ENCODE assay signal across 18 cellular contexts in the genomic region with DNA sequence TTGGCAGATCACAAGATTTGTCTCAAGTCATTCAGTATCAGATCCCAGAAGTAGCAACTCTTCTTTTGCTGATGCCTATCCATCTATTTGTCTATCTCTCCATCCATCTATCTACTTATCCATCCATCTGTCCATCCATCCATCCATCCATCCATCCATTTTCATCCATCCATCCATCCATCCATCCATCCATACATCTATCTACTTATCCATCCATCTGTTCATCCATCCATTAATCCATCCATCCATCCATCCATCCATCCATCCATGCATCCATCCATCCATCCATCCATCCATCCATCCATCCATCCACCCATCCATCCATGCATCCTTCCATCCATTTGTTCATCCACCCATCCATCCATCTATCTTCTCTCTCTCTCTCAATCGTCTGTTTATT.
A peak's percentile ranks its signal among the peaks of the same experiment; 100 is the strongest.
DNase-seq lines count a peak whose midpoint lies in the region; ATAC-seq and TF ChIP-seq lines count a peak whose summit lies in the region.
"Had no signal": no experiment of that assay in that cellular context is flagged by ENCODE, and none has a peak within 500 bp of the region (broad histone marks: within the 10 kb centered on the region; RNA-seq: fewer than 3 reads in every experiment).

No MANE protein-coding gene starts in this region.

- H2BK20ac ChIP-seq in IMR-90 (ENCODE audit: low read depth, low read length): no peak overlapping the region

- no peak overlapping the region for H3K4ac ChIP-seq in IMR-90 (ENCODE audit: low read depth, low read length)

- no peak for TF ChIP-seq POLR2A in IMR-90 (IDR thresholded peaks at IDR 0.05; ENCODE audit: low read depth, low read length)

- no peak for DNase-seq in activated CD4-positive, alpha-beta T cell treated with anti-CD3 and anti-CD28 coated beads, Interleukin-2, amount 10 ng/mL, durations not matched to agents 7 days and 5 days
- DNase-seq in activated CD4-positive, alpha-beta T cell treated with anti-CD3 and anti-CD28 coated beads for 4 hours: no peak
- DNase-seq in CD4-positive, alpha-beta T cell: no peak
- no peak for DNase-seq in IMR-90
- no peak for DNase-seq in effector memory CD8-positive, alpha-beta T cell
- DNase-seq in KBM-7: no peak
- DNase-seq: DMS79, NCI-H1417 treated with DMSO at 0.1 percent for 48 hours, NCI-H187 treated with DMSO at 0.1 percent for 48 hours, NCI-H2227 treated with DMSO at 0.1 percent for 48 hours, NCI-H524, PC-3, RPMI8226, SHP77 treated with DMSO at 0.1 percent for 48 hours had no signal

- no peak overlapping the region for H3K4me3 ChIP-seq in IMR-90 (ENCODE audit: insufficient read depth, low read depth, low read length)
- H3K4me3 ChIP-seq: A549 had no signal

- H3K56ac ChIP-seq in IMR-90 (ENCODE audit: extremely low read depth, insufficient read depth, low read length): no peak overlapping the region

- no CpG with 5 or more reads among the region's 1 CpG for WGBS in IMR-90 (ENCODE audit: extremely low coverage in 2 of 2, insufficient read length in 1 of 2), 2 experiments

- TF ChIP-seq RAD21 in IMR-90 (IDR thresholded peaks at IDR 0.05; ENCODE audit: low read length): no peak

- no peak for TF ChIP-seq CTCF in CD4-positive, alpha-beta T cell (IDR thresholded peaks at IDR 0.05)
- no peak for TF ChIP-seq CTCF in IMR-90 (conservative IDR thresholded peaks at IDR 0.05; ENCODE audit: low read depth, low read length)

- H3K4me1 ChIP-seq in IMR-90 (ENCODE audit: control insufficient read depth, insufficient read depth, low read length): peaks cover 5% of the 10 kb centered on the region; the same call in 1 of the 2 replicates

- H4K20me1 ChIP-seq in IMR-90 (ENCODE audit: insufficient read depth, low read length): no peaks in the 10 kb centered on the region

- no peak overlapping the region for H2AK5ac ChIP-seq in IMR-90 (ENCODE audit: low read depth, low read length)

- H3K36me3 Mint-ChIP-seq in activated CD4-positive, alpha-beta T cell treated with anti-CD3 and anti-CD28 coated beads, Interleukin-2, amount 10 ng/mL, durations not matched to agents 7 days and 5 days (ENCODE audit: low read depth): peaks cover 29% of the 10 kb centered on the region
- no peaks in the 10 kb centered on the region for H3K36me3 Mint-ChIP-seq in CD4-positive, alpha-beta T cell (ENCODE audit: low read depth)
- H3K36me3 Mint-ChIP-seq in effector memory CD8-positive, alpha-beta T cell (ENCODE audit: insufficient read depth): peaks cover 15% of the 10 kb centered on the region

- H3K18ac ChIP-seq in IMR-90 (ENCODE audit: low read depth, low read length): no peak overlapping the region

- H2BK15ac ChIP-seq in IMR-90 (ENCODE audit: low read depth, low read length): no peak overlapping the region

- H3K4me1 Mint-ChIP-seq in activated CD4-positive, alpha-beta T cell treated with anti-CD3 and anti-CD28 coated beads, Interleukin-2, amount 10 ng/mL, durations not matched to agents 7 days and 5 days: peaks cover 67% of the 10 kb centered on the region
- peaks cover 59% of the 10 kb centered on the region for H3K4me1 Mint-ChIP-seq in CD4-positive, alpha-beta T cell (ENCODE audit: low read depth)
- H3K4me1 Mint-ChIP-seq in effector memory CD8-positive, alpha-beta T cell (ENCODE audit: low read depth in 2 of 2): peaks cover 25% of the 10 kb centered on the region in 2 donors

- CTCF ChIA-PET in activated CD4-positive, alpha-beta T cell treated with anti-CD3 and anti-CD28 coated beads, Interleukin-2, amount 10 ng/mL, durations not matched to agents 7 days and 5 days (lab: Charles Lee): interaction anchor here (0.7 kb wide), 1 partner anchor 16 kb away, joined by 3 read pairs; no protein-coding TSS in a partner anchor
- CTCF ChIA-PET in CD4-positive, alpha-beta T cell (lab: Charles Lee): interaction anchor here (3.6 kb wide), 1 partner anchor 143 kb away, joined by 20 read pairs; the partner anchor contains the start of gene PFKFB3
- CTCF ChIA-PET in IMR-90 (lab: Yijun Ruan, JAX): no interaction called here

- no peak overlapping the region for H3K4me3 Mint-ChIP-seq in activated CD4-positive, alpha-beta T cell treated with anti-CD3 and anti-CD28 coated beads, Interleukin-2, amount 10 ng/mL, durations not matched to agents 7 days and 5 days
- no peak overlapping the region for H3K4me3 Mint-ChIP-seq in CD4-positive, alpha-beta T cell
- peak overlapping the region in 1 of 2 donors; percentile 18 for H3K4me3 Mint-ChIP-seq in effector memory CD8-positive, alpha-beta T cell

- H3K27me3 ChIP-seq in CD4-positive, alpha-beta T cell (ENCODE audit: control insufficient read depth, insufficient read depth, low read length): no peaks in the 10 kb centered on the region
- no peaks in the 10 kb centered on the region for H3K27me3 ChIP-seq in IMR-90 (ENCODE audit: control insufficient read depth, insufficient read depth, low read length)

- no peak overlapping the region for H3K9ac ChIP-seq in IMR-90 (ENCODE audit: low read depth, low read length)

- H3K9me1 ChIP-seq in IMR-90 (ENCODE audit: insufficient read depth, low read length): no peaks in the 10 kb centered on the region

- peak overlapping the region; percentile 58 for H3K27ac Mint-ChIP-seq in activated CD4-positive, alpha-beta T cell treated with anti-CD3 and anti-CD28 coated beads, Interleukin-2, amount 10 ng/mL, durations not matched to agents 7 days and 5 days
- H3K27ac Mint-ChIP-seq in CD4-positive, alpha-beta T cell: peak overlapping the region; percentile 54
- peak overlapping the region; percentile 50 to 96 for H3K27ac Mint-ChIP-seq in effector memory CD8-positive, alpha-beta T cell

- H2BK5ac ChIP-seq in IMR-90 (ENCODE audit: low read depth, low read length, poor library complexity, severe bottlenecking): peak overlapping the region; percentile 20

- H3K23ac ChIP-seq in IMR-90 (ENCODE audit: low read depth, low read length): no peak overlapping the region

- no peak overlapping the region for H3K14ac ChIP-seq in IMR-90 (replicated peaks; ENCODE audit: low read depth, low read length)

- H4K8ac ChIP-seq in IMR-90 (ENCODE audit: low read depth in 2 of 2, low read length in 2 of 2): no peak overlapping the region

- no TSS peak for BruUV-seq in IMR-90 (replicated peaks; lab: Mats Ljungman, UMichigan)

- no peak overlapping the region for H3K27ac ChIP-seq in CD4-positive, alpha-beta T cell (ENCODE audit: low read depth, low read length)
- no peak overlapping the region for H3K27ac ChIP-seq in IMR-90 (ENCODE audit: insufficient read depth, low read length)
- H3K27ac ChIP-seq: A549 had no signal

- no peak overlapping the region for H4K91ac ChIP-seq in IMR-90 (ENCODE audit: insufficient read depth, low read depth, low read length)

- dilution Hi-C loops in IMR-90 (cut with HindIII; ENCODE audit: low sequenced_read_pairs, unreplicated experiment): no loop called here

- no peaks in the 10 kb centered on the region for H3K9me3 ChIP-seq in CD4-positive, alpha-beta T cell (ENCODE audit: control insufficient read depth, low read length)
- peaks cover 2% of the 10 kb centered on the region for H3K9me3 ChIP-seq in IMR-90 (ENCODE audit: control insufficient read depth, insufficient read depth, low read length)
- H3K9me3 ChIP-seq: A549 had no signal

- no peak overlapping the region for H2BK120ac ChIP-seq in IMR-90 (ENCODE audit: low read depth, low read length)

- ATAC-seq in CD4-positive, alpha-beta T cell (ENCODE audit: poor library complexity): no peak
- ATAC-seq in IMR-90 (ENCODE audit: low read depth) (no peak), HG03097 (IDR thresholded peaks at IDR 0.05; ENCODE audit: low FRiP score, unreplicated experiment) (no peak), GM21619 (IDR thresholded peaks at IDR 0.05; ENCODE audit: unreplicated experiment) (no peak)
- ATAC-seq in effector memory CD8-positive, alpha-beta T cell (replicated peaks): no peak
- ATAC-seq: A549, HepG2, PC-3 had no signal

- in situ Hi-C loops in IMR-90 (cut with MboI; ENCODE audit: low sequenced_read_pairs): no loop called here
- in situ Hi-C loops in KBM-7 (cut with MboI; ENCODE audit: low pct_unique_long_range_greater_than_20kb, low sequenced_read_pairs): no loop called here

- H2AK9ac ChIP-seq in IMR-90 (replicated peaks; ENCODE audit: low read depth, low read length, poor library complexity): no peak overlapping the region

- no peaks in the 10 kb centered on the region for H3K27me3 Mint-ChIP-seq in activated CD4-positive, alpha-beta T cell treated with anti-CD3 and anti-CD28 coated beads, Interleukin-2, amount 10 ng/mL, durations not matched to agents 7 days and 5 days
- H3K27me3 Mint-ChIP-seq in CD4-positive, alpha-beta T cell: no peaks in the 10 kb centered on the region
- H3K27me3 Mint-ChIP-seq in effector memory CD8-positive, alpha-beta T cell: no peaks in the 10 kb centered on the region

- POLR2A ChIA-PET in activated CD4-positive, alpha-beta T cell treated with anti-CD3 and anti-CD28 coated beads, Interleukin-2, amount 10 ng/mL, durations not matched to agents 7 days and 5 days (lab: Charles Lee): no interaction called here
- POLR2A ChIA-PET in CD4-positive, alpha-beta T cell (lab: Charles Lee): interaction anchor here (1.0 kb wide), 1 partner anchor 8 kb away, joined by 3 read pairs; no protein-coding TSS in a partner anchor
- POLR2A ChIA-PET in IMR-90 (lab: Charles Lee; ENCODE audit: unreplicated experiment): no interaction called here

- H3K79me1 ChIP-seq in IMR-90 (ENCODE audit: low read depth in 1 of 2, low read length in 2 of 2): no peaks in the 10 kb centered on the region

- intact Hi-C loops in CD4-positive, alpha-beta T cell (cut with DNase I, micrococcal nuclease): loop anchor here in 1 of 2 experiments (2.0 to 10.0 kb wide), 3 partner anchors 51 to 141 kb away; partner anchors contain the start of gene PFKFB3
- intact Hi-C loops in IMR-90 (cut with micrococcal nuclease): no loop called here

- H4K5ac ChIP-seq in IMR-90 (ENCODE audit: low read depth, low read length): no peak overlapping the region

- H3K4me2 ChIP-seq in IMR-90 (ENCODE audit: low read depth, low read length): no peak overlapping the region
- H3K4me2 ChIP-seq: A549 had no signal

- peaks cover 11% of the 10 kb centered on the region for H3K9me3 Mint-ChIP-seq in activated CD4-positive, alpha-beta T cell treated with anti-CD3 and anti-CD28 coated beads, Interleukin-2, amount 10 ng/mL, durations not matched to agents 7 days and 5 days
- H3K9me3 Mint-ChIP-seq in CD4-positive, alpha-beta T cell: peaks cover 3% of the 10 kb centered on the region
- no peaks in the 10 kb centered on the region for H3K9me3 Mint-ChIP-seq in effector memory CD8-positive, alpha-beta T cell

- H3K36me3 ChIP-seq in IMR-90 (ENCODE audit: control insufficient read depth, insufficient read depth, low read length): no peaks in the 10 kb centered on the region

- H2AFZ ChIP-seq in IMR-90 (replicated peaks; ENCODE audit: low read length, poor library complexity): no peak overlapping the region

TF ChIP-seq in IMR-90, 13 proteins besides CTCF, POLR2A, EP300 and RAD21 (continues in another document):
- TF ChIP-seq MAFK (IDR thresholded peaks at IDR 0.05; ENCODE audit: low read depth, low read length) (no peak), MXI1 (IDR thresholded peaks at IDR 0.05; ENCODE audit: borderline replicate concordance, low read depth, low read length) (no peak), MAZ (IDR thresholded peaks at IDR 0.05; ENCODE audit: borderline replicate concordance, low read depth, low read length) (no peak), BHLHE40 (IDR thresholded peaks at IDR 0.05; ENCODE audit: low read depth, low read length) (no peak), CHD1 (IDR thresholded peaks at IDR 0.05; ENCODE audit: low read depth, low read length) (no peak), SMC3 (IDR thresholded peaks at IDR 0.05; ENCODE audit: low read depth, low read length) (no peak)
